ENCODE assay signal across 20 cellular contexts in genomic region chr12:52524241-52524897, GRCh38. TPM values are rescaled to one million over a fixed set of nuclear protein-coding genes. Genes with fewer than 3 reads are reported as not detected.
A peak's percentile ranks its signal among the peaks of the same experiment; 100 is the strongest.
DNase-seq lines count a peak whose midpoint lies in the region; TF ChIP-seq lines count a peak whose summit lies in the region.
"Had no signal": no experiment of that assay in that cellular context is flagged by ENCODE, and none has a peak within 500 bp of the region (broad histone marks: within the 10 kb centered on the region; RNA-seq: fewer than 3 reads in every experiment).

No MANE protein-coding gene starts in this region.

- H3K4me2 ChIP-seq in PC-9 = peak overlapping the region; percentile 79
- no peak overlapping the region for H3K4me2 ChIP-seq in neuronal stem cell (ENCODE audit: insufficient read depth, low read length, poor library complexity, severe bottlenecking)

- H2BK15ac ChIP-seq in neuronal stem cell (ENCODE audit: low read length) = no peak overlapping the region

- no peaks in the 10 kb centered on the region for H3K9me3 ChIP-seq in PC-9 (ENCODE audit: insufficient read depth, low read depth)
- no peaks in the 10 kb centered on the region for H3K9me3 ChIP-seq in neuronal stem cell (replicated peaks in 1 of 2; ENCODE audit: control insufficient read depth in 2 of 2, insufficient read depth in 1 of 2, low read depth in 1 of 2, low read length in 2 of 2)
- H3K9me3 ChIP-seq in Caco-2 = no peaks in the 10 kb centered on the region
- H3K9me3 ChIP-seq: adrenal gland, mucosa of descending colon had no signal

- no TSS peak for BruUV-seq in PC-9 (replicated peaks; lab: Mats Ljungman, UMichigan)
- BruUV-seq in Caco-2 (replicated peaks; lab: Mats Ljungman, UMichigan) = no TSS peak

- H4K8ac ChIP-seq in neuronal stem cell (ENCODE audit: low read depth, low read length) = no peak overlapping the region

- H3F3A ChIP-seq in PC-9 (ENCODE audit: insufficient read depth, low read depth) = peaks cover 26% of the 10 kb centered on the region

- no peaks in the 10 kb centered on the region for H3K9me2 ChIP-seq in PC-9 (ENCODE audit: insufficient read depth)

- no peak overlapping the region for H4K91ac ChIP-seq in neuronal stem cell (ENCODE audit: low read depth, low read length, poor library complexity)

- H2BK120ac ChIP-seq in neuronal stem cell (ENCODE audit: low read depth, low read length) = no peak overlapping the region

- H3K27ac ChIP-seq in PC-9 (0 out of 2 replicates have a peak overlapping the region, but pooled peaks have one; percentile 4), neuronal stem cell (replicated peaks; ENCODE audit: low read length) (no peak overlapping the region)
- H3K27ac ChIP-seq: adrenal gland had no signal

- H2BK12ac ChIP-seq in neuronal stem cell (ENCODE audit: low read length) = no peak overlapping the region

- no peak overlapping the region for H3K14ac ChIP-seq in neuronal stem cell (ENCODE audit: low read length)

- POLR2A ChIA-PET in PC-9 (lab: Charles Lee; ENCODE audit: unreplicated experiment) = interaction anchor here (0.5 to 0.6 kb wide), 3 partner anchors 30 to 376 kb away, joined by 3 to 8 read pairs (median 4); no protein-coding TSS in a partner anchor
- POLR2A ChIA-PET in Caco-2 (lab: Charles Lee) = no interaction called here

- H3K4me1 ChIP-seq in PC-9 (replicated peaks; ENCODE audit: insufficient read depth) = peaks cover 64% of the 10 kb centered on the region
- H3K4me1 ChIP-seq in neuronal stem cell (ENCODE audit: control insufficient read depth in 2 of 2, insufficient read depth in 1 of 2, low read depth in 1 of 2, low read length in 2 of 2) = peaks cover 0 to 8% of the 10 kb centered on the region in 2 donors
- H3K4me1 ChIP-seq in Caco-2 = peaks cover 19% of the 10 kb centered on the region
- H3K4me1 ChIP-seq: adrenal gland had no signal

- no peaks in the 10 kb centered on the region for H4K20me1 ChIP-seq in PC-9 (ENCODE audit: insufficient read depth)

- no peaks in the 10 kb centered on the region for H3K79me1 ChIP-seq in neuronal stem cell (ENCODE audit: low read depth, low read length)

- no peaks in the 10 kb centered on the region for H3K27me3 Mint-ChIP-seq in Caco-2 (ENCODE audit: insufficient read depth, unreplicated experiment)

- no peaks in the 10 kb centered on the region for H3K9me3 Mint-ChIP-seq in Caco-2 (ENCODE audit: unreplicated experiment)
- H3K9me3 Mint-ChIP-seq: activated T-helper 17 cell treated with anti-CD3 and anti-CD28 coated beads, Interleukin-2, amount 50 U/mL, for 72 hours had no signal

- no peak overlapping the region for H3K27ac Mint-ChIP-seq in Caco-2 (ENCODE audit: unreplicated experiment)
- H3K27ac Mint-ChIP-seq: activated T-helper 17 cell treated with anti-CD3 and anti-CD28 coated beads, Interleukin-2, amount 50 U/mL, for 72 hours had no signal

- no peak overlapping the region for H3K4me3 Mint-ChIP-seq in Caco-2 (ENCODE audit: unreplicated experiment)
- H3K4me3 Mint-ChIP-seq: activated T-helper 17 cell treated with anti-CD3 and anti-CD28 coated beads, Interleukin-2, amount 50 U/mL, for 72 hours had no signal

- H3K79me2 ChIP-seq in PC-9 (ENCODE audit: low read depth) = no peaks in the 10 kb centered on the region

- TF ChIP-seq CTCF in PC-9 (conservative IDR thresholded peaks at IDR 0.05) = no peak
- no peak for TF ChIP-seq CTCF in Caco-2 (IDR thresholded peaks at IDR 0.05; ENCODE audit: insufficient read depth in 1 of 2, low read depth in 1 of 2, low read length in 1 of 2, severe bottlenecking in 1 of 2, unreplicated experiment in 1 of 2)

- WGBS in neuronal stem cell (ENCODE audit: extremely low coverage in 2 of 2, insufficient read length in 2 of 2, insufficient replicate concordance in 1 of 2), 2 donors = no CpG with 5 or more reads among the region's 6 CpGs

- no peak overlapping the region for H2AK5ac ChIP-seq in neuronal stem cell (ENCODE audit: low read depth, low read length)

- no peaks in the 10 kb centered on the region for H3K4me1 Mint-ChIP-seq in Caco-2 (ENCODE audit: low read depth, unreplicated experiment)
- H3K4me1 Mint-ChIP-seq: activated T-helper 17 cell treated with anti-CD3 and anti-CD28 coated beads, Interleukin-2, amount 50 U/mL, for 72 hours had no signal

- H2BK5ac ChIP-seq in neuronal stem cell (ENCODE audit: low read length) = no peak overlapping the region

- no peak overlapping the region for H3K9ac ChIP-seq in neuronal stem cell (ENCODE audit: low read depth, low read length, poor library complexity)

- peak overlapping the region; percentile 24 for H3K18ac ChIP-seq in neuronal stem cell (ENCODE audit: low read length)

- CTCF ChIA-PET in PC-9 (lab: Charles Lee) = interaction anchor here (0.6 to 1.3 kb wide), 3 partner anchors 14 to 83 kb away, joined by 3 to 4 read pairs (median 3); no protein-coding TSS in a partner anchor
- CTCF ChIA-PET in Caco-2 (lab: Charles Lee) = no interaction called here

- no peak overlapping the region for H2AFZ ChIP-seq in PC-9
- H2AFZ ChIP-seq in neuronal stem cell (ENCODE audit: low read length) = no peak overlapping the region

- H3K27me3 ChIP-seq in PC-9 (ENCODE audit: insufficient read depth, low read depth) (no peaks in the 10 kb centered on the region), neuronal stem cell (ENCODE audit: control insufficient read depth in 3 of 3, insufficient read depth in 3 of 3, low read depth in 1 of 3, low read length in 3 of 3) (peaks cover 0 to 10% (median 0%) of the 10 kb centered on the region in 3 experiments), Caco-2 (replicated peaks; ENCODE audit: control insufficient read depth, insufficient read depth, low read length) (no peaks in the 10 kb centered on the region)
- H3K27me3 ChIP-seq: adrenal gland had no signal

- H3K4me3 ChIP-seq in PC-9 (no peak overlapping the region), neuronal stem cell (ENCODE audit: low read length in 2 of 2) (no peak overlapping the region), Caco-2 (ENCODE audit: low read depth, low read length) (no peak overlapping the region)
- H3K4me3 ChIP-seq: adrenal gland, mucosa of descending colon had no signal

- H3K36me3 ChIP-seq in PC-9 (ENCODE audit: low read depth) (no peaks in the 10 kb centered on the region), neuronal stem cell (replicated peaks in 1 of 2; ENCODE audit: control insufficient read depth in 2 of 2, insufficient read depth in 2 of 2, low read length in 2 of 2) (no peaks in the 10 kb centered on the region), Caco-2 (ENCODE audit: control insufficient read depth, insufficient read depth, low read length) (no peaks in the 10 kb centered on the region)
- H3K36me3 ChIP-seq: adrenal gland had no signal

- H3K23ac ChIP-seq in neuronal stem cell (ENCODE audit: low read depth, low read length, poor library complexity) = no peak overlapping the region

- DNase-seq in PC-9 (no peak), ecto neural progenitor cell (ENCODE audit: low spot score) (peak; percentile 47), neuronal stem cell (ENCODE audit: low spot score) (no peak), NCI-H748 (lab: John Stamatoyannopoulos, UW; ENCODE audit: unreplicated experiment) (no peak), Caco-2 (no peak), NCI-H1417 (lab: John Stamatoyannopoulos, UW) (no peak)
- DNase-seq: activated CD4-positive, alpha-beta T cell treated with anti-CD3 and anti-CD28 coated beads, Interleukin-2, amount 50 U/mL, for 48 hours; central memory CD4-positive, alpha-beta T cell; effector memory CD4-positive, alpha-beta T cell; IMR-90; mucosa of descending colon; NCI-H1930; NCI-H446 treated with DMSO at 0.1 percent for 48 hours; SHP77; substantia nigra; T-helper 1 cell had no signal

- no peak overlapping the region for H3K4ac ChIP-seq in neuronal stem cell (ENCODE audit: low read length)

- H3K36me3 Mint-ChIP-seq in Caco-2 (ENCODE audit: insufficient read depth, unreplicated experiment) = no peaks in the 10 kb centered on the region

- intact Hi-C loops in PC-9 (cut with micrococcal nuclease; ENCODE audit: unreplicated experiment) = loop anchor here (5.0 to 10.0 kb wide), 3 partner anchors 127 to 450 kb away; no protein-coding TSS in a partner anchor
- intact Hi-C loops in Caco-2 (cut with micrococcal nuclease; ENCODE audit: unreplicated experiment) = no loop called here

RNA-seq across cellular contexts. Expression of gene KRT5, which starts 4.2 kb away (rescaled TPM):
- total RNA-seq in PC-9 (2021) (89.7 and 134 TPM in 2 replicates), Caco-2 (2022) (0.50 and 0.91 TPM in 2 replicates)
- polyA plus RNA-seq in neuronal stem cell (2013, experiment 1 of 2) = not detected
- not detected for polyA plus RNA-seq in neuronal stem cell (2013, experiment 2 of 2)
- total RNA-seq: activated T-helper 17 cell treated with anti-CD3 and anti-CD28 coated beads, Interleukin-2, amount 50 U/mL, for 72 hours; IMR-90 had no signal
- polyA plus RNA-seq: IMR-90 had no signal

RNA-seq across cellular contexts. Expression of gene KRT71, which starts 28.6 kb away (rescaled TPM):
- total RNA-seq in PC-9 (2021) (not detected in 2 replicates), Caco-2 (2022) (1.2 and 1.5 TPM in 2 replicates)
- polyA plus RNA-seq in neuronal stem cell (2013, experiment 1 of 2) = not detected
- not detected for polyA plus RNA-seq in neuronal stem cell (2013, experiment 2 of 2)
- total RNA-seq: activated T-helper 17 cell treated with anti-CD3 and anti-CD28 coated beads, Interleukin-2, amount 50 U/mL, for 72 hours; adrenal gland; fibroblast of villous mesenchyme; IMR-90; mucosa of descending colon; occipital lobe had no signal
- polyA plus RNA-seq: adrenal gland, IMR-90 had no signal

RNA-seq across cellular contexts. Expression of gene KRT6A, which starts 31.3 kb away (rescaled TPM):
- total RNA-seq in PC-9 (2021) (55.9 and 87.5 TPM in 2 replicates), Caco-2 (2022) (0.14 TPM in 1 of 2 replicates, not detected in the other)
- polyA plus RNA-seq in neuronal stem cell (2013, experiment 1 of 2) = not detected
- polyA plus RNA-seq in neuronal stem cell (2013, experiment 2 of 2) = not detected
- total RNA-seq: activated T-helper 17 cell treated with anti-CD3 and anti-CD28 coated beads, Interleukin-2, amount 50 U/mL, for 72 hours; fibroblast of villous mesenchyme; IMR-90 had no signal
- polyA plus RNA-seq: IMR-90 had no signal

RNA-seq across cellular contexts. Expression of gene KRT74, which starts 49.3 kb away (rescaled TPM):
- total RNA-seq in PC-9 (2021) (not detected in 2 replicates), Caco-2 (2022) (not detected in 2 replicates)
- not detected for polyA plus RNA-seq in neuronal stem cell (2013, experiment 1 of 2)
- not detected for polyA plus RNA-seq in neuronal stem cell (2013, experiment 2 of 2)
- total RNA-seq: activated T-helper 17 cell treated with anti-CD3 and anti-CD28 coated beads, Interleukin-2, amount 50 U/mL, for 72 hours; adrenal gland; fibroblast of villous mesenchyme; IMR-90; mucosa of descending colon; occipital lobe had no signal
- polyA plus RNA-seq: adrenal gland, IMR-90 had no signal

RNA-seq across cellular contexts. Expression of gene KRT6C, which starts 50.8 kb away (rescaled TPM):
- total RNA-seq in PC-9 (2021) (not detected in 2 replicates), Caco-2 (2022) (not detected in 2 replicates)
- polyA plus RNA-seq in neuronal stem cell (2013, experiment 1 of 2) = not detected
- not detected for polyA plus RNA-seq in neuronal stem cell (2013, experiment 2 of 2)
- total RNA-seq: activated T-helper 17 cell treated with anti-CD3 and anti-CD28 coated beads, Interleukin-2, amount 50 U/mL, for 72 hours; fibroblast of villous mesenchyme; IMR-90; occipital lobe had no signal
- polyA plus RNA-seq: IMR-90 had no signal

Comparison
In these comparisons a context has a peak if more than half of its experiments do, and no peak if none do; other contexts are left out.
1. RNA of gene KRT5, which starts 4.2 kb away (total RNA-seq): 89.7 to 134 TPM in PC-9; 0.50 to 0.91 TPM in Caco-2; every median in the first group is over 10 times any median in the second.
2. RNA of gene KRT6A, which starts 31.3 kb away (total RNA-seq): 55.9 to 87.5 TPM in PC-9; 0.14 TPM in Caco-2; every median in the first group is over 10 times any median in the second.